In genomic region chr16:16983545-16983944, GRCh38 we compare ENCODE assay signal across 11 cellular contexts.
"Had no signal": no experiment of that assay in that cellular context is flagged by ENCODE, and none has a peak within 500 bp of the region (broad histone marks: within the 10 kb centered on the region; RNA-seq: fewer than 3 reads in every experiment).

No MANE protein-coding gene starts in this region.

- H3K9ac ChIP-seq: GM23248 had no signal

- H3K27ac Mint-ChIP-seq: GM23338, HFFc6 had no signal

- H3K36me3 ChIP-seq: HAP-1 had no signal

- H2AFZ ChIP-seq: GM23248, GM23338 had no signal

- FAIRE-seq: H1, H54 had no signal

- DNase-seq: GM23248, GOT3, H7, H9, HCEC 1CT, HFFc6 had no signal

- H3K9me3 ChIP-seq: HAP-1 had no signal

- H3K4me3 Mint-ChIP-seq: GM23338, H9, HFFc6 had no signal

- H3K4me1 ChIP-seq: HAP-1 had no signal

- ATAC-seq: GM23338, HCT116 had no signal

- H3K4me3 ChIP-seq: GM23248, GM23338, HAP-1 had no signal

- H3K4me1 Mint-ChIP-seq: GM23338 had no signal

- H3K27ac ChIP-seq: GM23248 had no signal

- H3K4me2 ChIP-seq: GM23338 had no signal
